In genomic region chr16:68512183-68512582, GRCh38 we compare ENCODE assay signal across 16 cellular contexts.
"Had no signal": no experiment of that assay in that cellular context is flagged by ENCODE, and none has a peak within 500 bp of the region (broad histone marks: within the 10 kb centered on the region; RNA-seq: fewer than 3 reads in every experiment).

No MANE protein-coding gene starts in this region.

- H3K27ac ChIP-seq: body of pancreas, epithelial cell of prostate, ovary, transverse colon, vagina had no signal

- DNase-seq: activated CD4-positive, alpha-beta T cell treated with anti-CD3 and anti-CD28 coated beads, Interleukin-2, amount 10 ng/mL, durations not matched to agents 24 days and 14 days; activated CD8-positive, alpha-beta T cell treated with anti-CD3 and anti-CD28 coated beads, Interleukin-2, amount 10 ng/mL, durations not matched to agents 7 days and 5 days; activated naive CD4-positive, alpha-beta T cell treated with anti-CD3 and anti-CD28 coated beads for 36 hours; activated T-cell treated with anti-CD3 and anti-CD28 coated beads, Interleukin-2, amount 50 U/mL, for 24 hours; body of pancreas; endodermal cell; foreskin fibroblast; mesendoderm; ovary; stimulated activated CD4-positive, alpha-beta T cell treated with anti-CD3 and anti-CD28 coated beads, Interleukin-2, amount 100 ng/mL, for 24 hours; stimulated activated naive CD8-positive, alpha-beta T cell treated with anti-CD3 and anti-CD28 coated beads, Interleukin-15, Interleukin-2, amounts not matched to agents 100 U/mL and 50 U/mL, for 24 hours; T-helper 9 cell; transverse colon had no signal

- H3K27me3 ChIP-seq: body of pancreas, ovary, vagina had no signal

- H3K9me3 ChIP-seq: body of pancreas, ovary, transverse colon, vagina had no signal

- ATAC-seq: activated CD8-positive, alpha-beta T cell treated with anti-CD3 and anti-CD28 coated beads, Interleukin-2, amount 10 ng/mL, durations not matched to agents 7 days and 5 days; body of pancreas; naive thymus-derived CD4-positive, alpha-beta T cell; stimulated activated naive CD8-positive, alpha-beta T cell treated with anti-CD3 and anti-CD28 coated beads, Interleukin-15, Interleukin-2, amounts not matched to agents 100 U/mL and 50 U/mL, for 24 hours had no signal

- H3K36me3 ChIP-seq: ovary, transverse colon, vagina had no signal

- H3K4me3 ChIP-seq: body of pancreas, ovary, transverse colon, vagina had no signal
